8 cellular contexts compared by ENCODE assay signal in genomic region chr14:59483360-59483759, GRCh38. TPM values are rescaled to one million over a fixed set of nuclear protein-coding genes. Genes with fewer than 3 reads are reported as not detected.
DNase-seq lines count a peak whose midpoint lies in the region; ATAC-seq and TF ChIP-seq lines count a peak whose summit lies in the region.

No MANE protein-coding gene starts in this region.

- no peaks in the 10 kb centered on the region for H3K27me3 Mint-ChIP-seq in activated CD8-positive, alpha-beta T cell treated with anti-CD3 and anti-CD28 coated beads for 36 hours
- H3K27me3 Mint-ChIP-seq in glutamatergic neuron (ENCODE audit: unreplicated experiment), result peaks cover 4% of the 10 kb centered on the region

- H2AK5ac ChIP-seq in trophoblast cell (ENCODE audit: low read length), result no peak overlapping the region

- H3K36me3 Mint-ChIP-seq in activated CD8-positive, alpha-beta T cell treated with anti-CD3 and anti-CD28 coated beads for 36 hours (ENCODE audit: low read depth), result peaks cover 30% of the 10 kb centered on the region
- H3K36me3 Mint-ChIP-seq in glutamatergic neuron (ENCODE audit: unreplicated experiment), result no peaks in the 10 kb centered on the region

- no peaks in the 10 kb centered on the region for H3K36me3 ChIP-seq in trophoblast cell (ENCODE audit: control insufficient read depth in 1 of 2, insufficient read depth in 2 of 2, low read length in 2 of 2)

- H3K4me3 ChIP-seq in trophoblast cell (ENCODE audit: low read depth, low read length), result peak overlapping the region; percentile 92

- POLR2A ChIA-PET in HEK293T (lab: Yijun Ruan, JAX), result interaction anchor here (1.1 to 2.1 kb wide), 13 partner anchors 8 to 387 kb away, joined by 3 to 15 read pairs (median 5); partner anchors contain the start of genes CCDC175, DAAM1 and RTN1
- POLR2A ChIA-PET in activated CD8-positive, alpha-beta T cell treated with anti-CD3 and anti-CD28 coated beads for 36 hours (lab: Charles Lee), result interaction anchor here (0.9 to 2.9 kb wide), 5 partner anchors 10 to 295 kb away, joined by 3 to 15 read pairs (median 3); partner anchors contain the start of gene DAAM1

- peaks cover 52% of the 10 kb centered on the region for H3K4me1 Mint-ChIP-seq in activated CD8-positive, alpha-beta T cell treated with anti-CD3 and anti-CD28 coated beads for 36 hours (ENCODE audit: low read depth)
- H3K4me1 Mint-ChIP-seq in glutamatergic neuron (ENCODE audit: low read depth, unreplicated experiment), result peaks cover 3% of the 10 kb centered on the region

- H3K18ac ChIP-seq in trophoblast cell (ENCODE audit: low read length), result peak overlapping the region; percentile 12

- peak overlapping the region; percentile 16 for H2BK120ac ChIP-seq in trophoblast cell (ENCODE audit: insufficient read depth, low read length, poor library complexity)

- H2BK5ac ChIP-seq in trophoblast cell (ENCODE audit: low read depth, low read length, poor library complexity), result no peak overlapping the region

- H3K27ac Mint-ChIP-seq in activated CD8-positive, alpha-beta T cell treated with anti-CD3 and anti-CD28 coated beads for 36 hours, result peak overlapping the region; percentile 88
- peak overlapping the region; percentile 73 for H3K27ac Mint-ChIP-seq in glutamatergic neuron (ENCODE audit: unreplicated experiment)

- H3K4ac ChIP-seq in trophoblast cell (ENCODE audit: low read depth, low read length), result no peak overlapping the region

- H3K4me2 ChIP-seq in trophoblast cell (ENCODE audit: low read length), result peak overlapping the region; percentile 82

- H4K91ac ChIP-seq in trophoblast cell (ENCODE audit: low read depth, low read length), result no peak overlapping the region

- no peaks in the 10 kb centered on the region for H3K9me3 Mint-ChIP-seq in activated CD8-positive, alpha-beta T cell treated with anti-CD3 and anti-CD28 coated beads for 36 hours
- peaks cover 10% of the 10 kb centered on the region for H3K9me3 Mint-ChIP-seq in glutamatergic neuron (ENCODE audit: unreplicated experiment)

- peak overlapping the region; percentile 85 for H4K8ac ChIP-seq in trophoblast cell (ENCODE audit: low read depth, low read length)

- peak overlapping the region; percentile 94 for H2AFZ ChIP-seq in trophoblast cell (ENCODE audit: insufficient read depth, low read length, poor library complexity)

- no peak overlapping the region for H3K14ac ChIP-seq in trophoblast cell (ENCODE audit: low read length)

- H3K9me3 ChIP-seq in trophoblast cell (ENCODE audit: insufficient read depth, low read depth, low read length), result no peaks in the 10 kb centered on the region

- H3K4me3 Mint-ChIP-seq in activated CD8-positive, alpha-beta T cell treated with anti-CD3 and anti-CD28 coated beads for 36 hours, result peak overlapping the region; percentile 88
- H3K4me3 Mint-ChIP-seq in glutamatergic neuron (ENCODE audit: unreplicated experiment), result peak overlapping the region; percentile 94

- peak overlapping the region; percentile 80 for H3K9ac ChIP-seq in trophoblast cell (ENCODE audit: low read length)

- peak overlapping the region; percentile 55 for H3K23ac ChIP-seq in trophoblast cell (ENCODE audit: low read length)

- peaks cover 0 to 9% of the 10 kb centered on the region in 2 experiments for H3K4me1 ChIP-seq in trophoblast cell (ENCODE audit: control insufficient read depth in 1 of 2, insufficient read depth in 2 of 2, low read length in 2 of 2)

- no peak for TF ChIP-seq CTCF in activated CD8-positive, alpha-beta T cell treated with anti-CD3 and anti-CD28 coated beads for 36 hours (IDR thresholded peaks at IDR 0.05)
- no peak for TF ChIP-seq CTCF in glutamatergic neuron (IDR thresholded peaks at IDR 0.05; ENCODE audit: partially characterized antibody, unreplicated experiment)

- no peaks in the 10 kb centered on the region for H3K27me3 ChIP-seq in trophoblast cell (ENCODE audit: insufficient read depth, low read length)

- peak overlapping the region; percentile 81 for H4K12ac ChIP-seq in trophoblast cell (ENCODE audit: low read depth, low read length)

- CTCF ChIA-PET in HEK293T (lab: Yijun Ruan, JAX), result interaction anchor here (0.7 to 2.0 kb wide), 6 partner anchors 10 to 414 kb away, joined by 3 to 15 read pairs (median 4); partner anchors contain the start of gene CCDC175
- CTCF ChIA-PET in activated CD8-positive, alpha-beta T cell treated with anti-CD3 and anti-CD28 coated beads for 36 hours (lab: Charles Lee), result interaction anchor here (0.7 to 1.9 kb wide), 5 partner anchors 13 to 294 kb away, joined by 3 to 11 read pairs (median 3); partner anchors contain the start of gene DAAM1

- peaks cover 8% of the 10 kb centered on the region for H3K79me2 ChIP-seq in trophoblast cell (ENCODE audit: control insufficient read depth, insufficient read depth, low read length, poor library complexity)

- intact Hi-C loops in activated CD8-positive, alpha-beta T cell treated with anti-CD3 and anti-CD28 coated beads for 36 hours (cut with micrococcal nuclease), result no loop called here

- ATAC-seq in activated CD8-positive, alpha-beta T cell treated with anti-CD3 and anti-CD28 coated beads for 36 hours, result no peak
- no peak for ATAC-seq in GM18858 (IDR thresholded peaks at IDR 0.05; ENCODE audit: unreplicated experiment)

- peaks cover 11% of the 10 kb centered on the region for H3K79me1 ChIP-seq in trophoblast cell (ENCODE audit: low read length)

- peak overlapping the region; percentile 80 for H3K27ac ChIP-seq in trophoblast cell (ENCODE audit: low read depth, low read length)

- no CpG with 5 or more reads among the region's 14 CpGs for WGBS in trophoblast cell (ENCODE audit: extremely low coverage, insufficient coverage, insufficient read length)

- no peak overlapping the region for H2BK12ac ChIP-seq in trophoblast cell (ENCODE audit: low read length)

- DNase-seq in Ammon's horn (ENCODE audit: low spot score) (peak; percentile 35), HEK293T (ENCODE audit: extremely low spot score) (peak; percentile 19), glutamatergic neuron (no peak), trophoblast cell (no peak), NCI-H1048 (lab: John Stamatoyannopoulos, UW) (no peak)
- no peak for DNase-seq in activated CD8-positive, alpha-beta T cell treated with anti-CD3 and anti-CD28 coated beads for 36 hours
- DNase-seq in stimulated activated CD4-positive, alpha-beta T cell treated with anti-CD3 and anti-CD28 coated beads, Interleukin-2, amount 100 ng/mL, for 24 hours, result no peak

TF ChIP-seq in HEK293T, 16 proteins besides CTCF, POLR2A, EP300 and RAD21:
- no peak for TF ChIP-seq SP1 (IDR thresholded peaks at IDR 0.05)
- no peak for TF ChIP-seq FOXA1 (IDR thresholded peaks at IDR 0.05)
- no peak for TF ChIP-seq BHLHE40 (IDR thresholded peaks at IDR 0.05; ENCODE audit: borderline replicate concordance)
- no peak for TF ChIP-seq FOXK2 (IDR thresholded peaks at IDR 0.05)
- no peak for TF ChIP-seq ARNT (IDR thresholded peaks at IDR 0.05)
- no peak for TF ChIP-seq NFRKB (IDR thresholded peaks at IDR 0.05)
- TF ChIP-seq L3MBTL2 (conservative IDR thresholded peaks at IDR 0.05), result no peak
- no peak for TF ChIP-seq SUZ12 (IDR thresholded peaks at IDR 0.05)
- no peak for TF ChIP-seq ELF4 (IDR thresholded peaks at IDR 0.05)
- TF ChIP-seq ZNF384 (IDR thresholded peaks at IDR 0.05), result no peak
- no peak for TF ChIP-seq CTBP1 (IDR thresholded peaks at IDR 0.05; ENCODE audit: borderline replicate concordance)
- TF ChIP-seq TARDBP (IDR thresholded peaks at IDR 0.05), result no peak
- no peak for TF ChIP-seq LEF1 (IDR thresholded peaks at IDR 0.05; ENCODE audit: borderline replicate concordance)
- no peak for TF ChIP-seq HDGF (IDR thresholded peaks at IDR 0.05; ENCODE audit: borderline replicate concordance)
- no peak for TF ChIP-seq PKNOX1 (IDR thresholded peaks at IDR 0.05)
- no peak for TF ChIP-seq FOXM1 (IDR thresholded peaks at IDR 0.05; ENCODE audit: borderline replicate concordance)
TF ChIP-seq in HEK293T: peak in this region for 0.

RNA-seq across cellular contexts. Expression of gene L3HYPDH, which starts 0.8 kb away (rescaled TPM):
- total RNA-seq in activated CD8-positive, alpha-beta T cell treated with anti-CD3 and anti-CD28 coated beads for 36 hours, result 10 to 100 TPM; 12.3 to 14.6 TPM
- total RNA-seq in glutamatergic neuron (ENCODE audit: unreplicated experiment), result 6.8 TPM
- polyA plus RNA-seq in trophoblast cell (2013), result 6.1 and 6.3 TPM in 2 replicates

RNA-seq across cellular contexts. Expression of gene JKAMP, which starts 1.0 kb away (rescaled TPM):
- total RNA-seq in activated CD8-positive, alpha-beta T cell treated with anti-CD3 and anti-CD28 coated beads for 36 hours, result 10 to 100 TPM; 15.3 to 16.0 TPM
- 86.1 TPM for total RNA-seq in glutamatergic neuron (ENCODE audit: unreplicated experiment)
- 47.1 and 47.7 TPM in 2 replicates for polyA plus RNA-seq in trophoblast cell (2013)

RNA-seq across cellular contexts. Expression of gene GPR135, which starts 18.2 kb away (rescaled TPM):
- total RNA-seq in activated CD8-positive, alpha-beta T cell treated with anti-CD3 and anti-CD28 coated beads for 36 hours, result 1 to 10 TPM; 1.5 to 1.7 TPM
- total RNA-seq in glutamatergic neuron (ENCODE audit: unreplicated experiment), result 0.91 TPM
- polyA plus RNA-seq in trophoblast cell (2013), result 0.23 and 0.25 TPM in 2 replicates

Comparison
In these comparisons a context has a peak if more than half of its experiments do, and no peak if none do; other contexts are left out.
1. DNase-seq: peak in Ammon's horn (single experiment) and HEK293T (single experiment); none in activated CD8-positive, alpha-beta T cell treated with anti-CD3 and anti-CD28 coated beads for 36 hours (single experiment), glutamatergic neuron (single experiment), trophoblast cell (0 of 2), stimulated activated CD4-positive, alpha-beta T cell treated with anti-CD3 and anti-CD28 coated beads, Interleukin-2, amount 100 ng/mL, for 24 hours (0 of 2) and NCI-H1048 (single experiment).